In the genomic region with DNA sequence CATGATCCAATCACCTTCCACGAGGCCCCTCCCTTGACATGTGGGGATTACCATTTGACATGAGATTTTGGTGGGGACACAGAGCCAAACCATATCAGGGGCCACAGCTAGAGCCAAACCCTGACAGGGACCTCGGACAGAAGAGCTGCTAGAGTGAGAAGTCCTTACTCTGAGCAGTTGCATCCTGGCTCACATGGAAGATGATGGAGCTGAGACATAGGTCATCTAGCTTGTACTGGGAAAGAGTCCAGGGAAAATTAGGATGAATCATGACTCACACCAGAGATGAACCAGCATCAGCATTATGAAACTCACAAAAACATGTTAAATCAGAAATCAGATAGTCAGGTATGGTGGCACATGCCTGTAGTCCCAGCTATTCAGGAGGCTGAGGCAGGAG, we compare ENCODE assay signal across 17 cellular contexts. TPM values are rescaled to one million over a fixed set of nuclear protein-coding genes. Genes with fewer than 3 reads are reported as not detected.
DNase-seq lines count a peak whose midpoint lies in the region; ATAC-seq and TF ChIP-seq lines count a peak whose summit lies in the region.
"Had no signal": no experiment of that assay in that cellular context is flagged by ENCODE, and none has a peak within 500 bp of the region (broad histone marks: within the 10 kb centered on the region; RNA-seq: fewer than 3 reads in every experiment).

No MANE protein-coding gene starts in this region.

- no peaks in the 10 kb centered on the region for H3K9me3 Mint-ChIP-seq in nephron
- H3K9me3 Mint-ChIP-seq: immature natural killer cell had no signal

- no peak for TF ChIP-seq CTCF in nephron (IDR thresholded peaks at IDR 0.05; ENCODE audit: unreplicated experiment in 3 of 3)

- H3K4me1 Mint-ChIP-seq in nephron, result peaks cover 9% of the 10 kb centered on the region

- H3K4me3 Mint-ChIP-seq in nephron, result no peak overlapping the region
- H3K4me3 Mint-ChIP-seq: CD8-positive, alpha-beta memory T cell; immature natural killer cell; stimulated activated naive CD8-positive, alpha-beta T cell treated with anti-CD3 and anti-CD28 coated beads, Interleukin-15, amount 100 ng/mL, for 72 hours had no signal

- no peak for ATAC-seq in HG03457 (IDR thresholded peaks at IDR 0.05; ENCODE audit: unreplicated experiment)
- ATAC-seq: esophagus mucosa; stimulated activated naive CD8-positive, alpha-beta T cell treated with anti-CD3 and anti-CD28 coated beads, Interleukin-15, amount 100 ng/mL, for 72 hours had no signal

- DNase-seq in EH (ENCODE audit: low read depth) (peak; percentile 87), NCI-H460 (ENCODE audit: extremely low read depth, low read depth) (peak; percentile 14), dermis blood vessel endothelial cell (peak; percentile 15), NCI-H1092 treated with DMSO at 0.1 percent for 48 hours (lab: John Stamatoyannopoulos, UW) (no peak), DMS114 treated with DMSO at 0.1 percent for 48 hours (lab: John Stamatoyannopoulos, UW; ENCODE audit: unreplicated experiment) (no peak)
- DNase-seq in effector CD4-positive, alpha-beta T cell, result no peak
- DNase-seq: activated CD4-positive, alpha-beta T cell treated with anti-CD3 and anti-CD28 coated beads for 4 hours; caudate nucleus; CD8-positive, alpha-beta memory T cell; immature natural killer cell; Karpas-422; NCI-H2081; stimulated activated naive CD8-positive, alpha-beta T cell treated with anti-CD3 and anti-CD28 coated beads, Interleukin-15, amount 100 ng/mL, for 72 hours; T-helper 1 cell had no signal

- no peaks in the 10 kb centered on the region for H3K36me3 Mint-ChIP-seq in nephron (ENCODE audit: low read depth)
- H3K36me3 Mint-ChIP-seq: CD8-positive, alpha-beta memory T cell; immature natural killer cell had no signal

- peaks cover 4% of the 10 kb centered on the region for H3K27me3 Mint-ChIP-seq in nephron (ENCODE audit: low read depth)
- H3K27me3 Mint-ChIP-seq: CD8-positive, alpha-beta memory T cell; stimulated activated naive CD8-positive, alpha-beta T cell treated with anti-CD3 and anti-CD28 coated beads, Interleukin-15, amount 100 ng/mL, for 72 hours had no signal

- H3K27ac Mint-ChIP-seq in nephron, result peak overlapping the region in 2 of 3 experiments; percentile 52 to 80
- H3K27ac Mint-ChIP-seq: CD8-positive, alpha-beta memory T cell; immature natural killer cell; stimulated activated naive CD8-positive, alpha-beta T cell treated with anti-CD3 and anti-CD28 coated beads, Interleukin-15, amount 100 ng/mL, for 72 hours had no signal

RNA-seq across cellular contexts. Expression of gene FMC1, which starts 12.8 kb away (rescaled TPM):
- total RNA-seq in NCI-H460 (2014; rRNA removed; shearing (Covaris generic)), result 13.5 and 14.8 TPM in 2 replicates
- 9.3 and 11.1 TPM in 2 replicates for polyA plus RNA-seq in NCI-H460 (2014; cell fraction: nucleus; rRNA removed)
- 6.3 and 9.7 TPM in 2 replicates for total RNA-seq in dermis blood vessel endothelial cell

RNA-seq across cellular contexts. Expression of gene LUC7L2, which starts 31.3 kb away (rescaled TPM):
- total RNA-seq in NCI-H460 (2014; rRNA removed; shearing (Covaris generic)), result 55.7 and 61.9 TPM in 2 replicates
- polyA plus RNA-seq in NCI-H460 (2014; cell fraction: nucleus; rRNA removed), result 94.4 and 95.9 TPM in 2 replicates
- 38.8 and 53.2 TPM in 2 replicates for total RNA-seq in dermis blood vessel endothelial cell

Comparison
In these comparisons a context has a peak if more than half of its experiments do, and no peak if none do; other contexts are left out.
1. DNase-seq: peak in EH (single experiment), NCI-H460 (single experiment) and dermis blood vessel endothelial cell (single experiment); none in NCI-H1092 treated with DMSO at 0.1 percent for 48 hours (single experiment), DMS114 treated with DMSO at 0.1 percent for 48 hours (single experiment) and effector CD4-positive, alpha-beta T cell (single experiment).